ENCODE assay signal across 9 cellular contexts in genomic region chr4:106316773-106317409, GRCh38. TPM values are rescaled to one million over a fixed set of nuclear protein-coding genes. Genes with fewer than 3 reads are reported as not detected.
A peak's percentile ranks its signal among the peaks of the same experiment; 100 is the strongest.
DNase-seq lines count a peak whose midpoint lies in the region; ATAC-seq, FAIRE-seq and TF ChIP-seq lines count a peak whose summit lies in the region.
"Had no signal": no experiment of that assay in that cellular context is flagged by ENCODE, and none has a peak within 500 bp of the region (broad histone marks: within the 10 kb centered on the region; RNA-seq: fewer than 3 reads in every experiment).

No MANE protein-coding gene starts in this region.

- H3K27me3 ChIP-seq in breast epithelium (no peaks in the 10 kb centered on the region), muscle layer of duodenum (ENCODE audit: low read depth, low read length) (no peaks in the 10 kb centered on the region)

- peaks cover 0 to 23% of the 10 kb centered on the region in 2 donors for H3K4me1 ChIP-seq in breast epithelium
- peaks cover 17 to 37% of the 10 kb centered on the region in 2 donors for H3K4me1 ChIP-seq in muscle layer of duodenum (ENCODE audit: control insufficient read depth in 1 of 2, insufficient read depth in 2 of 2, low read length in 2 of 2)

- CTCF ChIA-PET in HEK293T (lab: Yijun Ruan, JAX) = no interaction called here

- peak; percentile 3 for ATAC-seq in GM18870 (IDR thresholded peaks at IDR 0.05; ENCODE audit: unreplicated experiment)
- ATAC-seq in HG03442 (IDR thresholded peaks at IDR 0.05; ENCODE audit: unreplicated experiment) = peak; percentile 4

- no peaks in the 10 kb centered on the region for H3K9me3 ChIP-seq in breast epithelium
- no peaks in the 10 kb centered on the region for H3K9me3 ChIP-seq in muscle layer of duodenum (ENCODE audit: control insufficient read depth in 1 of 2, low read length in 2 of 2)

- no peak for DNase-seq in breast epithelium (ENCODE audit: low spot score in 2 of 2)
- no peak for DNase-seq in HEK293T (ENCODE audit: extremely low spot score)
- no peak for DNase-seq in stimulated activated CD4-positive, alpha-beta T cell treated with anti-CD3 and anti-CD28 coated beads, Interleukin-12 subunit alpha, Interleukin-12 subunit beta, amount 100 ng/mL, for 4 hours
- no peak for DNase-seq in GM12891 (ENCODE audit: insufficient read length, low spot score)
- no peak for DNase-seq in NCI-H2029 (lab: John Stamatoyannopoulos, UW)

- peak overlapping the region; percentile 95 to 97 for H3K27ac ChIP-seq in breast epithelium
- peak overlapping the region; percentile 99 for H3K27ac ChIP-seq in muscle layer of duodenum (ENCODE audit: low read length)

- POLR2A ChIA-PET in HEK293T (lab: Yijun Ruan, JAX) = no interaction called here

- no peak for FAIRE-seq in GM12891 (lab: Jason Lieb, UNC)

- no peak for TF ChIP-seq POLR2A in breast epithelium (IDR thresholded peaks at IDR 0.05)
- no peak for TF ChIP-seq POLR2A in GM12891 (IDR thresholded peaks at IDR 0.05; ENCODE audit: low read depth, low read length)

- intact Hi-C loops in breast epithelium (cut with DNase I; ENCODE audit: low total_unique reads) = no loop called here

- no peak for TF ChIP-seq CTCF in breast epithelium (IDR thresholded peaks at IDR 0.05)

- no peaks in the 10 kb centered on the region for H3K36me3 ChIP-seq in breast epithelium
- H3K36me3 ChIP-seq in muscle layer of duodenum (ENCODE audit: control insufficient read depth in 1 of 2, insufficient read depth in 2 of 2, low read length in 2 of 2) = peaks cover 0 to 9% of the 10 kb centered on the region in 2 donors

- H3K4me3 ChIP-seq in breast epithelium (peak overlapping the region; percentile 72 to 97 (median 96)), muscle layer of duodenum (ENCODE audit: low read depth in 1 of 2, low read length in 2 of 2) (peak overlapping the region; percentile 79 to 99)

TF ChIP-seq in HEK293T, 16 proteins besides CTCF, POLR2A, EP300 and RAD21:
- TF ChIP-seq LEF1 (IDR thresholded peaks at IDR 0.05; ENCODE audit: borderline replicate concordance) (no peak), NFRKB (IDR thresholded peaks at IDR 0.05) (no peak), FOXK2 (IDR thresholded peaks at IDR 0.05) (no peak), PKNOX1 (IDR thresholded peaks at IDR 0.05) (no peak), ZNF384 (IDR thresholded peaks at IDR 0.05) (no peak), ELF4 (IDR thresholded peaks at IDR 0.05) (no peak), SUZ12 (IDR thresholded peaks at IDR 0.05) (no peak), TARDBP (IDR thresholded peaks at IDR 0.05) (no peak), CTBP1 (IDR thresholded peaks at IDR 0.05; ENCODE audit: borderline replicate concordance) (no peak), L3MBTL2 (conservative IDR thresholded peaks at IDR 0.05) (no peak; the same call in 1 of the 2 replicates)

TF ChIP-seq in GM12891, 5 proteins besides CTCF, POLR2A, EP300 and RAD21:
- TF ChIP-seq SPI1 (IDR thresholded peaks at IDR 0.05; ENCODE audit: low read depth, low read length) (no peak), POLR2AphosphoS5 (IDR thresholded peaks at IDR 0.05; ENCODE audit: low read depth, low read length) (no peak), PAX5 (IDR thresholded peaks at IDR 0.05; ENCODE audit: insufficient read depth, low read length, severe bottlenecking) (no peak), POU2F2 (IDR thresholded peaks at IDR 0.05; ENCODE audit: low read depth, low read length) (no peak), TAF1 (IDR thresholded peaks at IDR 0.05; ENCODE audit: low read depth, low read length) (no peak)

RNA-seq across cellular contexts. Expression of gene AIMP1, which starts 0.5 kb away (rescaled TPM):
- 10 to 100 TPM; 25.3 to 34.4 (median 28.2) TPM for total RNA-seq in breast epithelium
- polyA plus RNA-seq in GM12891 (2012; ENCODE audit: low read depth, missing spikeins) = 46.3 TPM

RNA-seq across cellular contexts. Expression of gene TBCK, which starts 0.9 kb away (rescaled TPM):
- total RNA-seq in breast epithelium = 10 to 100 TPM; 46.9 to 82.3 (median 57.0) TPM
- polyA plus RNA-seq in GM12891 (2012; ENCODE audit: low read depth, missing spikeins) = 10.0 TPM

RNA-seq across cellular contexts. Expression of gene GIMD1, which starts 51.7 kb away (rescaled TPM):
- total RNA-seq in breast epithelium = not detected
- polyA plus RNA-seq in GM12891 (2012; ENCODE audit: low read depth, missing spikeins) = not detected
- total RNA-seq: SK-MEL-5 had no signal
